ENCODE assay signal across 1 cellular context in the genomic region with DNA sequence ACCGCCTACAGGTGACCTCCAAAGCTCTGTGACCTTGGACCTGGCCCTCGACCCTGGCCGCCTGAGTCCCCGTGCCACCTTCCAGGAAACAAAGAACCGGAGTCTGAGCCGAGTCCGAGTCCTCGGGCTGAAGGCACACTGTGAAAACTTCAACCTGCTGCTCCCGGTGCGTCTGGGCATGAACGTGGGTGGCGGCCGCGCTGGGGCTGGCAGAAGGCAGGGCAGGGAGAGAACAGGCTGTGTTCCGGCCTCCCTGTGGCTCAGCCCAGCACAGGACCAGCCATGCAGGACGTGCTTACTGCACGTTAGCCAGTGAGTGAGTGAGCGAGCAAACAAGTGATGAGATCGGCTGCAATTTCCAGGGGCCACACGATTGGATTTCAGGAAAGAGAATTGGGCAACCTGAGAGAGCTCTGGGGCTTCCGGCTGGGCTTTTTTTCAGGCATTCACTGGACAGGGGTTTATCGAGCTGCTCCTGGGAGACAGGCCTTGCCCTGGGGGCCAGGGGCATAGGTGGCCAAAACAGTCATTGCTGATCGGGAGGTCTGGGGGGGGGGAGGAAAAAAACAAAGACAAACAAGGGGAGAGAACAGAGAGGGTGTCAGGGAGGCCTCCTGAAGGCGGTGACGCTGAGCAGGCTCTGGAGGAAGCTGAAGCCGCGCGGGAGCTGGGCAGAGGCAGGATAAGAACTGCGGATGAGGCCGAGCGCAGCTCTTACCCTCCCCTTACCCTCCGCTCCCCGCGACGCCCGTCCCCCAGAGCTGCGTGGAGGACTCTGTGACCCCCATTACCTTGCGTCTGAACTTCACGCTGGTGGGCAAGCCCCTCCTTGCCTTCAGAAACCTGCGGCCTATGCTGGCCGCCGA.
TF ChIP-seq lines count a peak whose summit lies in the region.

No MANE protein-coding gene starts in this region.

TF ChIP-seq in HepG2, 621 proteins besides CTCF, POLR2A, EP300 and RAD21 (continued from another document and continues in another):
- no peak; the same call in 1 of the 2 replicates for TF ChIP-seq ZNF746 (CRISPR knock-in tag; IDR thresholded peaks at IDR 0.05)
- TF ChIP-seq, protein P1, sequence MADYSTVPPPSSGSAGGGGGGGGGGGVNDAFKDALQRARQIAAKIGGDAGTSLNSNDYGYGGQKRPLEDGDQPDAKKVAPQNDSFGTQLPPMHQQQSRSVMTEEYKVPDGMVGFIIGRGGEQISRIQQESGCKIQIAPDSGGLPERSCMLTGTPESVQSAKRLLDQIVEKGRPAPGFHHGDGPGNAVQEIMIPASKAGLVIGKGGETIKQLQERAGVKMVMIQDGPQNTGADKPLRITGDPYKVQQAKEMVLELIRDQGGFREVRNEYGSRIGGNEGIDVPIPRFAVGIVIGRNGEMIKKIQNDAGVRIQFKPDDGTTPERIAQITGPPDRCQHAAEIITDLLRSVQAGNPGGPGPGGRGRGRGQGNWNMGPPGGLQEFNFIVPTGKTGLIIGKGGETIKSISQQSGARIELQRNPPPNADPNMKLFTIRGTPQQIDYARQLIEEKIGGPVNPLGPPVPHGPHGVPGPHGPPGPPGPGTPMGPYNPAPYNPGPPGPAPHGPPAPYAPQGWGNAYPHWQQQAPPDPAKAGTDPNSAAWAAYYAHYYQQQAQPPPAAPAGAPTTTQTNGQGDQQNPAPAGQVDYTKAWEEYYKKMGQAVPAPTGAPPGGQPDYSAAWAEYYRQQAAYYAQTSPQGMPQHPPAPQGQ (CRISPR knock-in tag; IDR thresholded peaks at IDR 0.05; ENCODE audit: borderline replicate concordance): no peak
- no peak for TF ChIP-seq ZNF124 (CRISPR knock-in tag; IDR thresholded peaks at IDR 0.05)
- TF ChIP-seq, protein P2, sequence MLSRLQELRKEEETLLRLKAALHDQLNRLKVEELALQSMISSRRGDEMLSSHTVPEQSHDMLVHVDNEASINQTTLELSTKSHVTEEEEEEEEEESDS (CRISPR knock-in tag; IDR thresholded peaks at IDR 0.05; ENCODE audit: borderline replicate concordance): no peak
- TF ChIP-seq, protein P3, sequence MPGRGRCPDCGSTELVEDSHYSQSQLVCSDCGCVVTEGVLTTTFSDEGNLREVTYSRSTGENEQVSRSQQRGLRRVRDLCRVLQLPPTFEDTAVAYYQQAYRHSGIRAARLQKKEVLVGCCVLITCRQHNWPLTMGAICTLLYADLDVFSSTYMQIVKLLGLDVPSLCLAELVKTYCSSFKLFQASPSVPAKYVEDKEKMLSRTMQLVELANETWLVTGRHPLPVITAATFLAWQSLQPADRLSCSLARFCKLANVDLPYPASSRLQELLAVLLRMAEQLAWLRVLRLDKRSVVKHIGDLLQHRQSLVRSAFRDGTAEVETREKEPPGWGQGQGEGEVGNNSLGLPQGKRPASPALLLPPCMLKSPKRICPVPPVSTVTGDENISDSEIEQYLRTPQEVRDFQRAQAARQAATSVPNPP (CRISPR knock-in tag; IDR thresholded peaks at IDR 0.05): no peak
- TF ChIP-seq KDM1A (CRISPR knock-in tag; IDR thresholded peaks at IDR 0.05): no peak
- no peak for TF ChIP-seq ZNF337 (CRISPR knock-in tag; IDR thresholded peaks at IDR 0.05; ENCODE audit: borderline replicate concordance, low read depth)
- no peak; the same call in 1 of the 2 replicates for TF ChIP-seq ZNF747 (CRISPR knock-in tag; IDR thresholded peaks at IDR 0.05; ENCODE audit: borderline replicate concordance)
- TF ChIP-seq, protein P4, sequence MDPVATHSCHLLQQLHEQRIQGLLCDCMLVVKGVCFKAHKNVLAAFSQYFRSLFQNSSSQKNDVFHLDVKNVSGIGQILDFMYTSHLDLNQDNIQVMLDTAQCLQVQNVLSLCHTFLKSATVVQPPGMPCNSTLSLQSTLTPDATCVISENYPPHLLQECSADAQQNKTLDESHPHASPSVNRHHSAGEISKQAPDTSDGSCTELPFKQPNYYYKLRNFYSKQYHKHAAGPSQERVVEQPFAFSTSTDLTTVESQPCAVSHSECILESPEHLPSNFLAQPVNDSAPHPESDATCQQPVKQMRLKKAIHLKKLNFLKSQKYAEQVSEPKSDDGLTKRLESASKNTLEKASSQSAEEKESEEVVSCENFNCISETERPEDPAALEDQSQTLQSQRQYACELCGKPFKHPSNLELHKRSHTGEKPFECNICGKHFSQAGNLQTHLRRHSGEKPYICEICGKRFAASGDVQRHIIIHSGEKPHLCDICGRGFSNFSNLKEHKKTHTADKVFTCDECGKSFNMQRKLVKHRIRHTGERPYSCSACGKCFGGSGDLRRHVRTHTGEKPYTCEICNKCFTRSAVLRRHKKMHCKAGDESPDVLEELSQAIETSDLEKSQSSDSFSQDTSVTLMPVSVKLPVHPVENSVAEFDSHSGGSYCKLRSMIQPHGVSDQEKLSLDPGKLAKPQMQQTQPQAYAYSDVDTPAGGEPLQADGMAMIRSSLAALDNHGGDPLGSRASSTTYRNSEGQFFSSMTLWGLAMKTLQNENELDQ (CRISPR knock-in tag; IDR thresholded peaks at IDR 0.05; ENCODE audit: borderline replicate concordance): no peak
- TF ChIP-seq MED8 (CRISPR knock-in tag; IDR thresholded peaks at IDR 0.05; ENCODE audit: insufficient replicate concordance): no peak
- no peak for TF ChIP-seq ZNF577 (CRISPR knock-in tag; IDR thresholded peaks at IDR 0.05; ENCODE audit: borderline replicate concordance, low read depth)
- TF ChIP-seq THAP9 (CRISPR knock-in tag; IDR thresholded peaks at IDR 0.05; ENCODE audit: borderline replicate concordance): no peak
- TF ChIP-seq PLRG1 (conservative IDR thresholded peaks at IDR 0.05): no peak
- no peak for TF ChIP-seq IKZF1 (IDR thresholded peaks at IDR 0.05)
- 0 out of 2 replicates have a peak, but pooled peaks have one; percentile 37 for TF ChIP-seq ZNF564 (CRISPR knock-in tag; IDR thresholded peaks at IDR 0.05)
- TF ChIP-seq SMC3 (IDR thresholded peaks at IDR 0.05; ENCODE audit: low read length): no peak
- 0 out of 2 replicates have a peak, but pooled peaks have one; percentile 2 for TF ChIP-seq ZNF20 (CRISPR knock-in tag; IDR thresholded peaks at IDR 0.05)
- TF ChIP-seq RFXAP (CRISPR knock-in tag; IDR thresholded peaks at IDR 0.05; ENCODE audit: borderline replicate concordance): peak; percentile 73
- TF ChIP-seq CENPX (CRISPR knock-in tag; IDR thresholded peaks at IDR 0.05): no peak
- TF ChIP-seq, protein P5, sequence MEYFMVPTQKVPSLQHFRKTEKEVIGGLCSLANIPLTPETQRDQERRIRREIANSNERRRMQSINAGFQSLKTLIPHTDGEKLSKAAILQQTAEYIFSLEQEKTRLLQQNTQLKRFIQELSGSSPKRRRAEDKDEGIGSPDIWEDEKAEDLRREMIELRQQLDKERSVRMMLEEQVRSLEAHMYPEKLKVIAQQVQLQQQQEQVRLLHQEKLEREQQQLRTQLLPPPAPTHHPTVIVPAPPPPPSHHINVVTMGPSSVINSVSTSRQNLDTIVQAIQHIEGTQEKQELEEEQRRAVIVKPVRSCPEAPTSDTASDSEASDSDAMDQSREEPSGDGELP (IDR thresholded peaks at IDR 0.05; ENCODE audit: borderline replicate concordance, low read depth): no peak; the same call in 1 of the 2 replicates
- no peak for TF ChIP-seq ZNF282 (IDR thresholded peaks at IDR 0.05; ENCODE audit: partially characterized antibody)
- 0 out of 4 replicates have a peak, but pooled peaks have one; percentile 20 to 23 for TF ChIP-seq HMGXB4 (CRISPR knock-in tag; IDR thresholded peaks at IDR 0.05; ENCODE audit: borderline replicate concordance in 1 of 2, low read depth in 1 of 2)
- TF ChIP-seq JARID2 (CRISPR knock-in tag; IDR thresholded peaks at IDR 0.05; ENCODE audit: insufficient replicate concordance): no peak
- TF ChIP-seq ZNF232 (CRISPR knock-in tag; IDR thresholded peaks at IDR 0.05; ENCODE audit: borderline replicate concordance): no peak
- TF ChIP-seq HNRNPL (IDR thresholded peaks at IDR 0.05; ENCODE audit: low read depth, low read length): peak; percentile 82
- no peak for TF ChIP-seq ZNF251 (CRISPR knock-in tag; IDR thresholded peaks at IDR 0.05)
- TF ChIP-seq USF2 (IDR thresholded peaks at IDR 0.05; ENCODE audit: low read depth, low read length): no peak
- TF ChIP-seq USF2 (CRISPR knock-in tag; IDR thresholded peaks at IDR 0.05; ENCODE audit: borderline replicate concordance): no peak
- TF ChIP-seq ZNF12 (CRISPR knock-in tag; IDR thresholded peaks at IDR 0.05): no peak
- TF ChIP-seq ZNF30 (CRISPR knock-in tag; IDR thresholded peaks at IDR 0.05): 0 out of 2 replicates have a peak, but pooled peaks have one; percentile 30
- no peak for TF ChIP-seq ZNF44 (CRISPR knock-in tag; IDR thresholded peaks at IDR 0.05)
- TF ChIP-seq NFE2L1 (CRISPR knock-in tag; IDR thresholded peaks at IDR 0.05; ENCODE audit: borderline replicate concordance): no peak
- TF ChIP-seq KDM6A (CRISPR knock-in tag; IDR thresholded peaks at IDR 0.05; ENCODE audit: low read depth): no peak
- no peak for TF ChIP-seq MAF1 (CRISPR knock-in tag; IDR thresholded peaks at IDR 0.05; ENCODE audit: borderline replicate concordance)
- no peak for TF ChIP-seq MYNN (CRISPR knock-in tag; IDR thresholded peaks at IDR 0.05; ENCODE audit: low read depth)
- 0 out of 2 replicates have a peak, but pooled peaks have one; percentile 61 for TF ChIP-seq ZNF275 (CRISPR knock-in tag; IDR thresholded peaks at IDR 0.05; ENCODE audit: borderline replicate concordance)
- TF ChIP-seq ZNF260 (CRISPR knock-in tag; IDR thresholded peaks at IDR 0.05; ENCODE audit: borderline replicate concordance, low read depth): no peak
- TF ChIP-seq, protein P6, sequence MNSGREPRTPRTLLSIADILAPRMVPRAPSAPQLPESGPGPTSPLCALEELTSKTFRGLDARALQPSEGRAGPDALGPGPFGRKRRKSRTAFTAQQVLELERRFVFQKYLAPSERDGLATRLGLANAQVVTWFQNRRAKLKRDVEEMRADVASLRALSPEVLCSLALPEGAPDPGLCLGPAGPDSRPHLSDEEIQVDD (CRISPR knock-in tag; IDR thresholded peaks at IDR 0.05; ENCODE audit: borderline replicate concordance): 0 out of 2 replicates have a peak, but pooled peaks have one; percentile 27
- no peak for TF ChIP-seq AHR (CRISPR knock-in tag; IDR thresholded peaks at IDR 0.05)
- TF ChIP-seq ISL2 (CRISPR knock-in tag; IDR thresholded peaks at IDR 0.05): no peak
- no peak for TF ChIP-seq RBAK (CRISPR knock-in tag; IDR thresholded peaks at IDR 0.05)
- TF ChIP-seq BRD4 (CRISPR knock-in tag; IDR thresholded peaks at IDR 0.05): no peak; the same call in 1 of the 2 replicates
- no peak for TF ChIP-seq RFXANK (CRISPR knock-in tag; IDR thresholded peaks at IDR 0.05)
- TF ChIP-seq NR2C2 (CRISPR knock-in tag; IDR thresholded peaks at IDR 0.05; ENCODE audit: borderline replicate concordance): peak; percentile 77
- TF ChIP-seq DNMT1 (CRISPR knock-in tag; IDR thresholded peaks at IDR 0.05): no peak
- TF ChIP-seq ZNF546 (CRISPR knock-in tag; conservative IDR thresholded peaks at IDR 0.05): peak; percentile 55; the same call in 1 of the 2 replicates
- TF ChIP-seq ERF (CRISPR knock-in tag; IDR thresholded peaks at IDR 0.05): no peak
